ENCODE assay signal across 8 cellular contexts in the genomic region with DNA sequence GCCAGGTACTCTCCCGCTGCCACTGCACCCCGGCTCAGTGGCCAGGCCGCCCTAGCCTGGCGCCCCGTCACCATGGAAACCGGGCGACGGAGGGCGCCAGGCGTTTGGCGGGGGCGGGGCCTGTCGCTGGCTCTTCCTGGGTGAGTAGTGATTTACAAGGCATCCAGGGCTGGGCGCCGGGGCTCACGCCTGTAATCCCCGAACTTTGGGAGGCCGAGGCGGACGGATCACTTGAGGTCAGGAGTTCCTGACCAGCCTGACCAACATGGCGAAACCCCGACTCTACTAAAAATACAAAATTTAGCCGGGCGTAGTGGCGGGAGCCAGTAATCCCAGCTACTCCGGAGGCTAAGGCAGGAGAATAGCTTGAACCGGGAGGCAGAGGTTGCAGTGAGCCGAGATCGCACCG. TPM values are rescaled to one million over a fixed set of nuclear protein-coding genes. Genes with fewer than 3 reads are reported as not detected.
DNase-seq lines count a peak whose midpoint lies in the region; ATAC-seq lines count a peak whose summit lies in the region.
"Not testable (repeated sequence)": the region's sequence is repeated elsewhere in the genome, so short reads cannot be mapped to it uniquely, and the experiment has no call there.

A gene (minus strand): TSS at position 107 of the 409 bp plus-strand sequence. CDS start 116 bp downstream, outside the sequence.

- not testable (repeated sequence) for H3K4ac ChIP-seq in mesenchymal stem cell (ENCODE audit: low read depth in 1 of 2, low read length in 2 of 2)

- peaks cover 0 to 13% (median 0%) of the 10 kb centered on the region in 4 donors for H3K4me1 Mint-ChIP-seq in CD4-positive, CD25-positive, alpha-beta regulatory T cell
- H3K4me1 Mint-ChIP-seq in activated CD8-positive, alpha-beta T cell treated with anti-CD3 and anti-CD28 coated beads, Interleukin-2, amount 10 ng/mL, durations not matched to agents 7 days and 5 days (ENCODE audit: low read depth), result peaks cover 18% of the 10 kb centered on the region

- peak; percentile 74 to 78 for ATAC-seq in CD4-positive, CD25-positive, alpha-beta regulatory T cell (ENCODE audit: low read depth in 2 of 2)
- ATAC-seq in GM21360 (IDR thresholded peaks at IDR 0.05; ENCODE audit: unreplicated experiment), result peak; percentile 87
- peak; percentile 71 for ATAC-seq in HG03378 (IDR thresholded peaks at IDR 0.05; ENCODE audit: unreplicated experiment)
- ATAC-seq in activated CD8-positive, alpha-beta T cell treated with anti-CD3 and anti-CD28 coated beads, Interleukin-2, amount 10 ng/mL, durations not matched to agents 7 days and 5 days, result peak; percentile 92

- peak within 1 kb of the TSS in 1 of 3 donors; percentile 38 for H3K27ac Mint-ChIP-seq in CD4-positive, CD25-positive, alpha-beta regulatory T cell
- H3K27ac Mint-ChIP-seq in activated CD8-positive, alpha-beta T cell treated with anti-CD3 and anti-CD28 coated beads, Interleukin-2, amount 10 ng/mL, durations not matched to agents 7 days and 5 days, result not testable (repeated sequence)

- H3K9me3 Mint-ChIP-seq in CD4-positive, CD25-positive, alpha-beta regulatory T cell; activated CD8-positive, alpha-beta T cell treated with anti-CD3 and anti-CD28 coated beads, Interleukin-2, amount 10 ng/mL, durations not matched to agents 7 days and 5 days (ENCODE audit: insufficient read depth): not testable (repeated sequence)

- not testable (repeated sequence) for H3K23ac ChIP-seq in mesenchymal stem cell (ENCODE audit: low read length in 2 of 2)

- H3K36me3 Mint-ChIP-seq in CD4-positive, CD25-positive, alpha-beta regulatory T cell; activated CD8-positive, alpha-beta T cell treated with anti-CD3 and anti-CD28 coated beads, Interleukin-2, amount 10 ng/mL, durations not matched to agents 7 days and 5 days (ENCODE audit: low read depth): not testable (repeated sequence)

- H3K27me3 ChIP-seq in CD4-positive, CD25-positive, alpha-beta regulatory T cell (ENCODE audit: control insufficient read depth, insufficient read depth, low read length); mesenchymal stem cell (ENCODE audit: control insufficient read depth in 1 of 2, insufficient read depth in 1 of 2, low read length in 2 of 2): not testable (repeated sequence)

- H4K91ac ChIP-seq in mesenchymal stem cell (ENCODE audit: low read length), result not testable (repeated sequence)

- H2AK5ac ChIP-seq in mesenchymal stem cell (ENCODE audit: low read length, severe bottlenecking), result not testable (repeated sequence)

- peak within 1 kb of the TSS; percentile 43 for H3K9ac ChIP-seq in mesenchymal stem cell (ENCODE audit: low read length)

- H3K27me3 Mint-ChIP-seq in CD4-positive, CD25-positive, alpha-beta regulatory T cell, result peaks cover 20% of the 10 kb centered on the region
- not testable (repeated sequence) for H3K27me3 Mint-ChIP-seq in activated CD8-positive, alpha-beta T cell treated with anti-CD3 and anti-CD28 coated beads, Interleukin-2, amount 10 ng/mL, durations not matched to agents 7 days and 5 days (ENCODE audit: low read depth)

- H3K36me3 ChIP-seq in CD4-positive, CD25-positive, alpha-beta regulatory T cell (ENCODE audit: control insufficient read depth, insufficient read depth, low read length); mesenchymal stem cell (ENCODE audit: control insufficient read depth in 1 of 2, insufficient read depth in 2 of 2, low read depth in 1 of 2, low read length in 2 of 2): not testable (repeated sequence)

- H2BK15ac ChIP-seq in mesenchymal stem cell (ENCODE audit: low read depth, poor library complexity, severe bottlenecking), result not testable (repeated sequence)

- not testable (repeated sequence) for H3K79me1 ChIP-seq in mesenchymal stem cell (replicated peaks; ENCODE audit: low read length, poor library complexity, severe bottlenecking)

- peak; percentile 38 to 57 (median 40) for DNase-seq in CD4-positive, CD25-positive, alpha-beta regulatory T cell
- DNase-seq in NCI-H69 (lab: John Stamatoyannopoulos, UW), result peak; percentile 80
- peak; percentile 73 for DNase-seq in activated CD8-positive, alpha-beta T cell treated with anti-CD3 and anti-CD28 coated beads, Interleukin-2, amount 10 ng/mL, durations not matched to agents 7 days and 5 days
- DNase-seq in effector CD8-positive, alpha-beta T cell (lab: John Stamatoyannopoulos, UW), result peak; percentile 31
- DNase-seq in mesenchymal stem cell, result peak; percentile 49
- peak; percentile 22 to 34 (median 26) for DNase-seq in stimulated activated CD4-positive, alpha-beta T cell treated with anti-CD3 and anti-CD28 coated beads, TNF-alpha, amount 100 ng/mL, for 4 hours (ENCODE audit: low read depth in 3 of 3)

- H3K4me3 ChIP-seq in CD4-positive, CD25-positive, alpha-beta regulatory T cell (ENCODE audit: low read depth, low read length), result not testable (repeated sequence)
- peak within 1 kb of the TSS in 1 of 2 experiments; percentile 70 for H3K4me3 ChIP-seq in mesenchymal stem cell (ENCODE audit: insufficient read depth in 1 of 2, low read depth in 1 of 2, low read length in 2 of 2)

- not testable (repeated sequence) for H2BK5ac ChIP-seq in mesenchymal stem cell (ENCODE audit: low read depth, low read length, poor library complexity, severe bottlenecking)

- not testable (repeated sequence) for H3K27ac ChIP-seq in CD4-positive, CD25-positive, alpha-beta regulatory T cell (ENCODE audit: insufficient read depth, low read length, poor library complexity, severe bottlenecking); mesenchymal stem cell (ENCODE audit: low read length, poor library complexity, severe bottlenecking)

- not testable (repeated sequence) for H3K9me3 ChIP-seq in CD4-positive, CD25-positive, alpha-beta regulatory T cell (ENCODE audit: control insufficient read depth in 2 of 2, low read length in 2 of 2); mesenchymal stem cell (ENCODE audit: control insufficient read depth, low read length)

- WGBS in mesenchymal stem cell, result 6% methylated on average over 26 of the region's 30 CpGs

- CTCF ChIA-PET in activated CD8-positive, alpha-beta T cell treated with anti-CD3 and anti-CD28 coated beads, Interleukin-2, amount 10 ng/mL, durations not matched to agents 7 days and 5 days (lab: Charles Lee), result not testable (repeated sequence)

- H2BK120ac ChIP-seq in mesenchymal stem cell (ENCODE audit: low read depth, low read length), result not testable (repeated sequence)

- H3K4me3 Mint-ChIP-seq in CD4-positive, CD25-positive, alpha-beta regulatory T cell, result peak within 1 kb of the TSS; percentile 63 to 87 (median 72)
- H3K4me3 Mint-ChIP-seq in activated CD8-positive, alpha-beta T cell treated with anti-CD3 and anti-CD28 coated beads, Interleukin-2, amount 10 ng/mL, durations not matched to agents 7 days and 5 days, result peak within 1 kb of the TSS; percentile 71

- H3K14ac ChIP-seq in mesenchymal stem cell (ENCODE audit: low read length in 2 of 2), result not testable (repeated sequence)

- H3K18ac ChIP-seq in mesenchymal stem cell (ENCODE audit: low read depth in 1 of 2, low read length in 2 of 2), result not testable (repeated sequence)

- H3K4me2 ChIP-seq in mesenchymal stem cell (ENCODE audit: low read length, poor library complexity, severe bottlenecking), result peak within 1 kb of the TSS; percentile 66

- POLR2A ChIA-PET in activated CD8-positive, alpha-beta T cell treated with anti-CD3 and anti-CD28 coated beads, Interleukin-2, amount 10 ng/mL, durations not matched to agents 7 days and 5 days (lab: Charles Lee), result not testable (repeated sequence)

- not testable (repeated sequence) for H2BK12ac ChIP-seq in mesenchymal stem cell (ENCODE audit: low read length in 2 of 2)

- not testable (repeated sequence) for H3K4me1 ChIP-seq in CD4-positive, CD25-positive, alpha-beta regulatory T cell (ENCODE audit: control insufficient read depth, insufficient read depth, low read length, poor library complexity, severe bottlenecking); mesenchymal stem cell (ENCODE audit: control insufficient read depth, insufficient read depth, low read depth, low read length)

- H4K8ac ChIP-seq in mesenchymal stem cell (ENCODE audit: low read length), result not testable (repeated sequence)

- not testable (repeated sequence) for H2AFZ ChIP-seq in mesenchymal stem cell (ENCODE audit: low read depth, low read length)

RNA-seq across cellular contexts. Expression of the gene that starts here (rescaled TPM):
- total RNA-seq in CD4-positive, CD25-positive, alpha-beta regulatory T cell, result not detected
- not detected for polyA plus RNA-seq in CD4-positive, CD25-positive, alpha-beta regulatory T cell
- total RNA-seq in activated CD8-positive, alpha-beta T cell treated with anti-CD3 and anti-CD28 coated beads, Interleukin-2, amount 10 ng/mL, durations not matched to agents 7 days and 5 days, result 1 to 10 TPM; 3.2 to 3.4 TPM
- polyA plus RNA-seq in mesenchymal stem cell (2013, experiment 1 of 2), result 1.3 TPM
- polyA plus RNA-seq in mesenchymal stem cell (2013, experiment 2 of 2), result 1.7 TPM

Comparison
In these comparisons a context has a peak if more than half of its experiments do, and no peak if none do; other contexts are left out.
1. Peak in DNase-seq and ATAC-seq in CD4-positive, CD25-positive, alpha-beta regulatory T cell; RNA of the gene not detected or under 1 TPM.
2. DNase-seq: peak in every context shown above with its lines; median percentile 80 in NCI-H69; 73 in activated CD8-positive, alpha-beta T cell treated with anti-CD3 and anti-CD28 coated beads, Interleukin-2, amount 10 ng/mL, durations not matched to agents 7 days and 5 days; 49 in mesenchymal stem cell; 40 in CD4-positive, CD25-positive, alpha-beta regulatory T cell; 31 in effector CD8-positive, alpha-beta T cell; 26 in stimulated activated CD4-positive, alpha-beta T cell treated with anti-CD3 and anti-CD28 coated beads, TNF-alpha, amount 100 ng/mL, for 4 hours.